Comparison of ENCODE assay signal across 8 cellular contexts in genomic region chr1:234977891-234978396, GRCh38.
A peak's percentile ranks its signal among the peaks of the same experiment; 100 is the strongest.
DNase-seq lines count a peak whose midpoint lies in the region; ATAC-seq and TF ChIP-seq lines count a peak whose summit lies in the region.

No MANE protein-coding gene starts in this region.

- DNase-seq in activated T-cell treated with anti-CD3 and anti-CD28 coated beads, Interleukin-2, amount 50 U/mL, for 72 hours: no peak
- no peak for DNase-seq in activated T-cell treated with anti-CD3 and anti-CD28 coated beads, Interleukin-2, amount 50 U/mL, for 1 hour
- DNase-seq in T-helper 22 cell (ENCODE audit: low read depth) (peak; percentile 58), left lung (peak in 1 of 2 donors; percentile 9), tibial artery (no peak)
- no peak for DNase-seq in stimulated activated CD4-positive, alpha-beta T cell treated with anti-CD3 and anti-CD28 coated beads, Interleukin-4, amount 100 ng/mL, for 1 hour

- no peak for ATAC-seq in activated T-cell treated with anti-CD3 and anti-CD28 coated beads, Interleukin-2, amount 50 U/mL, for 72 hours (replicated peaks in 1 of 2)
- ATAC-seq in left lung: no peak
- no peak for ATAC-seq in GM21737 (IDR thresholded peaks at IDR 0.05; ENCODE audit: unreplicated experiment)
- ATAC-seq in HG02642 (IDR thresholded peaks at IDR 0.05; ENCODE audit: poor library complexity, unreplicated experiment): no peak

- H3K36me3 ChIP-seq in left lung (no peaks in the 10 kb centered on the region), tibial artery (no peaks in the 10 kb centered on the region)

- peak overlapping the region; percentile 89 for H3K27ac Mint-ChIP-seq in activated T-cell treated with anti-CD3 and anti-CD28 coated beads, Interleukin-2, amount 50 U/mL, for 72 hours

- H3K36me3 Mint-ChIP-seq in activated T-cell treated with anti-CD3 and anti-CD28 coated beads, Interleukin-2, amount 50 U/mL, for 72 hours (ENCODE audit: insufficient read depth in 2 of 2): peaks cover 8 to 14% of the 10 kb centered on the region in 2 donors

- intact Hi-C loops in left lung (cut with DNase I) (no loop called here), tibial artery (cut with DNase I; ENCODE audit: low total_unique reads) (no loop called here)

- H3K27ac ChIP-seq in left lung: peak overlapping the region; percentile 87 to 99
- peak overlapping the region; percentile 87 for H3K27ac ChIP-seq in tibial artery

- H3K4me3 ChIP-seq in left lung (peak overlapping the region in 1 of 2 donors; percentile 36), tibial artery (no peak overlapping the region)

- peak overlapping the region; percentile 90 to 95 for H3K4me3 Mint-ChIP-seq in activated T-cell treated with anti-CD3 and anti-CD28 coated beads, Interleukin-2, amount 50 U/mL, for 72 hours

- peaks cover 87% of the 10 kb centered on the region for H3K4me1 Mint-ChIP-seq in activated T-cell treated with anti-CD3 and anti-CD28 coated beads, Interleukin-2, amount 50 U/mL, for 72 hours (ENCODE audit: low read depth)

- no peak for TF ChIP-seq CTCF in left lung (IDR thresholded peaks at IDR 0.05)
- TF ChIP-seq CTCF in tibial artery (IDR thresholded peaks at IDR 0.05): no peak

- no peaks in the 10 kb centered on the region for H3K27me3 Mint-ChIP-seq in activated T-cell treated with anti-CD3 and anti-CD28 coated beads, Interleukin-2, amount 50 U/mL, for 72 hours (ENCODE audit: low read depth)

- H3K4me1 ChIP-seq in left lung: peaks cover 45 to 87% of the 10 kb centered on the region in 2 donors
- peaks cover 6 to 81% (median 45%) of the 10 kb centered on the region in 4 donors for H3K4me1 ChIP-seq in tibial artery

- H3K27me3 ChIP-seq in left lung (no peaks in the 10 kb centered on the region), tibial artery (no peaks in the 10 kb centered on the region)

- H3K9me3 ChIP-seq in left lung (no peaks in the 10 kb centered on the region), tibial artery (no peaks in the 10 kb centered on the region)

- peaks cover 0 to 4% of the 10 kb centered on the region in 2 donors for H3K9me3 Mint-ChIP-seq in activated T-cell treated with anti-CD3 and anti-CD28 coated beads, Interleukin-2, amount 50 U/mL, for 72 hours
